Comparison of ENCODE assay signal across 17 cellular contexts in the genomic region with DNA sequence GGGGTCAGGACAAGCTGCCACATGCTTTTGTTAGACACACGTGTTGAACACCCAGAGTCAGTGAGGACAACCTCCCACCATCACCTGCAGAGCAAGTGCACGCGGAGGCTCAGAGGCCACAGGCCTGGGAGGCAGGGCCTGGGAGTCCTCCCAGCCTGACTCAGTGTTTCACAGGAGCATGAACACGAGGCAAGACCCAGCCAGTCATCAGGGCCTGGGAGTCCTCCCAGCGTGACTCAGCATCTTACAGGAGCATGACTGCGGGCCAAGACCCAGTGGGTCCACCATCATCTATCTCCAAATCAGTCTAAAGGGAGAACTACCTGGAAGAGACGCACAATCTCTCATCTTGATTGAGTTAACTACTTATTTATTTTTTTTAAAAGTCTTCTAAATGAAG.
DNase-seq lines count a peak whose midpoint lies in the region; ATAC-seq, FAIRE-seq and TF ChIP-seq lines count a peak whose summit lies in the region.
"Had no signal": no experiment of that assay in that cellular context is flagged by ENCODE, and none has a peak within 500 bp of the region (broad histone marks: within the 10 kb centered on the region; RNA-seq: fewer than 3 reads in every experiment).

No MANE protein-coding gene starts in this region.

- no peak overlapping the region for H3K4me2 ChIP-seq in H1 (ENCODE audit: insufficient read depth in 1 of 2, low read depth in 2 of 2, low read length in 2 of 2)

- H3K36me3 ChIP-seq in H1 (ENCODE audit: control insufficient read depth in 2 of 4, insufficient read depth in 4 of 4, low read length in 3 of 4) = no peaks in the 10 kb centered on the region
- H3K36me3 ChIP-seq: HAP-1, pancreas, thyroid gland had no signal

- intact Hi-C loops in posterior vena cava (cut with DNase I) = no loop called here

- no peak overlapping the region for H3K27ac ChIP-seq in H1 (ENCODE audit: low read depth, low read length)
- H3K27ac ChIP-seq: pancreas, skin epidermis, thyroid gland, VCaP had no signal

- peaks cover 4% of the 10 kb centered on the region; the same call in 1 of the 2 replicates for H3K23me2 ChIP-seq in H1 (ENCODE audit: low read depth, low read length)

- WGBS in H1 (ENCODE audit: extremely low coverage in 1 of 2, insufficient coverage in 1 of 2, insufficient read length in 1 of 2, insufficient replicate concordance in 2 of 2, low coverage in 1 of 2, low lambda C conversion rate in 2 of 2, missing lambda C conversion rate in 1 of 2), 2 experiments = 86% methylated on average over 7 of the region's 7 CpGs; no CpG with 5 or more reads in 1 of the 2 experiments

- FAIRE-seq in RCC 7860 (lab: Jason Lieb, UNC) (no peak), H1 (lab: Jason Lieb, UNC) (no peak)
- FAIRE-seq: pancreas had no signal

- H2AK5ac ChIP-seq in H1 (ENCODE audit: low read depth, low read length) = no peak overlapping the region

- POLR2A ChIA-PET in H1 (lab: Charles Lee; ENCODE audit: partially characterized antibody) = no interaction called here

- no peak overlapping the region for H3K23ac ChIP-seq in H1 (ENCODE audit: insufficient read length)

- no peak overlapping the region for H2BK15ac ChIP-seq in H1 (ENCODE audit: low read length)

- H3K14ac ChIP-seq in H1 (ENCODE audit: insufficient read length) = no peak overlapping the region

- no peak for TF ChIP-seq EP300 in H1 (IDR thresholded peaks at IDR 0.05; ENCODE audit: borderline replicate concordance in 1 of 2, low read depth in 2 of 2, low read length in 2 of 2)

- CTCF ChIA-PET in H1 (lab: Charles Lee; ENCODE audit: partially characterized antibody) = interaction anchor here (1.2 to 1.3 kb wide), 2 partner anchors 15 to 395 kb away, joined by 4 to 7 read pairs; no protein-coding TSS in a partner anchor

- no peak overlapping the region for H3K18ac ChIP-seq in H1 (ENCODE audit: extremely low read depth, low read length)

- H2BK120ac ChIP-seq in H1 (replicated peaks; ENCODE audit: low read depth, low read length) = no peak overlapping the region

- no peak overlapping the region for H4K5ac ChIP-seq in H1 (ENCODE audit: insufficient read length, low read depth, low read length)

- no peak for TF ChIP-seq POLR2A in H1 (IDR thresholded peaks at IDR 0.05; ENCODE audit: control extremely low read depth in 1 of 2, low read depth in 2 of 2, low read length in 2 of 2)

- no peak overlapping the region for H3K4ac ChIP-seq in H1 (replicated peaks; ENCODE audit: insufficient read length, low read depth, low read length)

- no peak for TF ChIP-seq RAD21 in H1 (IDR thresholded peaks at IDR 0.05 in 1 of 2, conservative IDR thresholded peaks at IDR 0.05 in 1 of 2; ENCODE audit: low read depth in 2 of 2, low read length in 2 of 2)

- no peak overlapping the region; the same call in 1 of the 2 replicates for H2BK12ac ChIP-seq in H1 (ENCODE audit: low read depth, low read length)

- H3K9me3 ChIP-seq in H1 (ENCODE audit: insufficient read depth in 2 of 2, low read depth in 1 of 2, low read length in 1 of 2) = no peaks in the 10 kb centered on the region
- H3K9me3 ChIP-seq: HAP-1, pancreas, thyroid gland had no signal

- no peak overlapping the region for H2BK5ac ChIP-seq in H1 (ENCODE audit: low read depth, low read length)

- H3K9ac ChIP-seq in H1 (replicated peaks in 1 of 4; ENCODE audit: extremely low read depth in 1 of 4, low read depth in 3 of 4, low read length in 3 of 4) = no peak overlapping the region

- no peak overlapping the region for H2BK20ac ChIP-seq in H1 (ENCODE audit: low read length)

- no peaks in the 10 kb centered on the region for H4K20me1 ChIP-seq in H1 (replicated peaks in 1 of 2; ENCODE audit: control insufficient read depth in 1 of 2, insufficient read depth in 2 of 2, low read length in 2 of 2)

- no peaks in the 10 kb centered on the region; a peak in 1 of 7 replicates for H3K27me3 ChIP-seq in H1 (replicated peaks in 1 of 4; ENCODE audit: control insufficient read depth in 3 of 4, extremely low read depth in 1 of 4, insufficient read depth in 3 of 4, low read length in 3 of 4)
- H3K27me3 ChIP-seq: thyroid gland had no signal

- no peak overlapping the region for H3K4me3 ChIP-seq in H1 (ENCODE audit: extremely low read depth in 1 of 4, insufficient read depth in 2 of 4, low read depth in 3 of 4, low read length in 4 of 4)
- H3K4me3 ChIP-seq: HAP-1, pancreas, skin epidermis, thyroid gland had no signal

- no peak overlapping the region; the same call in 1 of the 2 replicates for H4K8ac ChIP-seq in H1 (ENCODE audit: extremely low read depth, insufficient read depth, low read length)

- no peaks in the 10 kb centered on the region for H3K79me1 ChIP-seq in H1 (ENCODE audit: low read depth, low read length)

- H3K79me2 ChIP-seq in H1 (ENCODE audit: control insufficient read depth in 1 of 2, insufficient read depth in 2 of 2, low read length in 2 of 2) = no peaks in the 10 kb centered on the region

- peak; percentile 68 for DNase-seq in Daoy (ENCODE audit: low read depth)
- DNase-seq in RCC 7860 (ENCODE audit: low spot score) = peak; percentile 21
- no peak for DNase-seq in H1 (ENCODE audit: low read depth in 1 of 2, low spot score in 2 of 2)
- peak; percentile 32 for DNase-seq in posterior vena cava (ENCODE audit: low spot score)
- no peak for DNase-seq in NCI-H1694 treated with DMSO at 0.1 percent for 48 hours (lab: John Stamatoyannopoulos, UW)
- DNase-seq in SHP77 treated with DMSO at 0.1 percent for 48 hours (lab: John Stamatoyannopoulos, UW) = no peak
- no peak for DNase-seq in iPS-NIHi11 (ENCODE audit: low spot score)
- DNase-seq: activated CD4-positive, alpha-beta T cell treated with anti-CD3 and anti-CD28 coated beads, Interleukin-2, amount 50 U/mL, for 48 hours; activated naive CD4-positive, alpha-beta T cell treated with anti-CD3 and anti-CD28 coated beads, Interleukin-2, amount 50 U/mL, for 16 hours; activated T-cell treated with anti-CD3 and anti-CD28 coated beads, Interleukin-2, amount 50 U/mL, for 1 hour; NCI-H1436 treated with DMSO at 0.1 percent for 48 hours; pancreas; thyroid gland had no signal

- H4K91ac ChIP-seq in H1 (replicated peaks; ENCODE audit: insufficient read length, low read length) = no peak overlapping the region

- no peak for TF ChIP-seq CTCF in H1 (IDR thresholded peaks at IDR 0.05; ENCODE audit: control extremely low read depth in 1 of 3, insufficient read depth in 1 of 3, low read depth in 1 of 3, low read length in 3 of 3)

- no peak overlapping the region for H3K56ac ChIP-seq in H1 (replicated peaks; ENCODE audit: insufficient read length, low read depth, low read length)

- H3K4me1 ChIP-seq in H1 (replicated peaks in 1 of 4; ENCODE audit: control insufficient read depth in 3 of 4, insufficient read depth in 4 of 4, low read length in 3 of 4) = peaks cover 0 to 2% (median under 1%) of the 10 kb centered on the region in 4 experiments; a peak in 1 of 7 replicates
- H3K4me1 ChIP-seq: HAP-1, pancreas had no signal

- ATAC-seq in GM18517 (IDR thresholded peaks at IDR 0.05; ENCODE audit: unreplicated experiment) = no peak
- ATAC-seq: pancreas had no signal

- no peak overlapping the region for H2AFZ ChIP-seq in H1 (ENCODE audit: low read length)

TF ChIP-seq in H1, 55 proteins besides CTCF, POLR2A, EP300 and RAD21:
- no peak for TF ChIP-seq CBX8 (IDR thresholded peaks at IDR 0.05; ENCODE audit: borderline replicate concordance, low read depth, low read length)
- peak; percentile 95 for TF ChIP-seq BACH1 (IDR thresholded peaks at IDR 0.05; ENCODE audit: low read length)
- TF ChIP-seq MAFK (IDR thresholded peaks at IDR 0.05; ENCODE audit: low read depth, low read length) = peak; percentile 71; the same call in 1 of the 2 replicates
- no peak for TF ChIP-seq EGR1 (IDR thresholded peaks at IDR 0.05; ENCODE audit: borderline replicate concordance, low read depth, low read length)

Comparison
In these comparisons a context has a peak if more than half of its experiments do, and no peak if none do; other contexts are left out.
1. DNase-seq: peak in Daoy (single experiment), RCC 7860 (single experiment) and posterior vena cava (single experiment); none in H1 (0 of 2), NCI-H1694 treated with DMSO at 0.1 percent for 48 hours (single experiment), SHP77 treated with DMSO at 0.1 percent for 48 hours (single experiment) and iPS-NIHi11 (single experiment).